In the genomic region with DNA sequence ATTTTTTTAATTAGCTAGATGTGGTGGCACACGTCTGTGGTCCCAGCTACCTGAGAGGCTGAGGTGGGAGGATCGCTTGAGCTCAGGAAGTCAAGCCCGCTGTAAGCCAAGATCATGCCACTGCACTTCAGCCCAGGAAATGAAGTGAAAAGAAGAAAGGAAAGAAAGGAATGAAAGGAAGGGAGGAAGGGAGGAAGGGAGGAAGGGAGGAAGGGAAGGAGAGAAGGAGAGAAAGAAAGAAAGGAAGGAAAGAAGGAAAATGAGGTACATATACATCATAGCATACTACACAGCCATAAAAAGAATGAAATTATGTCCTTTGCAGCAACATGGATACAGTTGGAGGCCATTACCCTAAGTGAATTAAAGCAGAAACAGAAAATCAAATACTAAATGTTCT, we compare ENCODE assay signal across 36 cellular contexts. TPM values are rescaled to one million over a fixed set of nuclear protein-coding genes. Genes with fewer than 3 reads are reported as not detected.
"Had no signal": no experiment of that assay in that cellular context is flagged by ENCODE, and none has a peak within 500 bp of the region (broad histone marks: within the 10 kb centered on the region; RNA-seq: fewer than 3 reads in every experiment).

No MANE protein-coding gene starts in this region.

- H3K27me3 ChIP-seq: brain microvascular endothelial cell, dorsolateral prefrontal cortex, esophagus muscularis mucosa, foreskin keratinocyte, gastrocnemius medialis, heart left ventricle had no signal

- H3K36me3 Mint-ChIP-seq: activated CD4-positive, alpha-beta memory T cell treated with anti-CD3 and anti-CD28 coated beads for 36 hours had no signal

- H3K36me3 ChIP-seq: brain microvascular endothelial cell, esophagus muscularis mucosa, gastrocnemius medialis, heart left ventricle had no signal

- FAIRE-seq: astrocyte, bronchial epithelial cell had no signal

- ATAC-seq: activated CD4-positive, alpha-beta T cell treated with anti-CD3 and anti-CD28 coated beads for 36 hours; activated CD8-positive, alpha-beta memory T cell treated with anti-CD3 and anti-CD28 coated beads, Interleukin-2, amount 10 ng/mL, durations not matched to agents 7 days and 5 days; activated CD8-positive, alpha-beta T cell treated with anti-CD3 and anti-CD28 coated beads, Interleukin-2, amount 10 ng/mL, durations not matched to agents 7 days and 5 days; effector memory CD8-positive, alpha-beta T cell; foreskin keratinocyte; gastrocnemius medialis; heart left ventricle; T-helper 17 cell had no signal

- H3K4me1 ChIP-seq: esophagus muscularis mucosa, heart left ventricle had no signal

- DNase-seq: activated CD4-positive, alpha-beta memory T cell treated with anti-CD3 and anti-CD28 coated beads for 36 hours; activated CD4-positive, alpha-beta T cell treated with anti-CD3 and anti-CD28 coated beads for 36 hours; activated CD4-positive, alpha-beta T cell treated with anti-CD3 and anti-CD28 coated beads, Interleukin-2, amount 10 ng/mL, durations not matched to agents 24 days and 14 days; activated CD4-positive, CD25-positive, alpha-beta regulatory T cell; activated CD4-positive, CD25-positive, alpha-beta regulatory T cell treated with anti-CD3 and anti-CD28 coated beads, Interleukin-2, amount 50 U/mL, for 72 hours; activated CD8-positive, alpha-beta memory T cell treated with anti-CD3 and anti-CD28 coated beads, Interleukin-2, amount 10 ng/mL, durations not matched to agents 7 days and 5 days; activated CD8-positive, alpha-beta memory T cell treated with anti-CD3 and anti-CD28 coated beads, Interleukin-2, amount 50 U/mL, for 4 hours; activated CD8-positive, alpha-beta T cell treated with anti-CD3 and anti-CD28 coated beads, Interleukin-2, amount 10 ng/mL, durations not matched to agents 7 days and 5 days; activated effector memory CD4-positive, alpha-beta T cell treated with anti-CD3 and anti-CD28 coated beads, Interleukin-2, amount 50 U/mL, for 16 hours; activated naive CD4-positive, alpha-beta T cell treated with anti-CD3 and anti-CD28 coated beads for 36 hours; activated naive CD8-positive, alpha-beta T cell treated with anti-CD3 and anti-CD28 coated beads, Interleukin-2, amount 10 ng/mL, durations not matched to agents 7 days and 5 days; activated T-cell treated with anti-CD3 and anti-CD28 coated beads, Interleukin-2, amount 50 U/mL, for 1 hour; activated T-cell treated with anti-CD3 and anti-CD28 coated beads, Interleukin-2, amount 50 U/mL, for 48 hours; amniotic stem cell; anterior cingulate cortex; brain microvascular endothelial cell; dorsolateral prefrontal cortex; effector memory CD8-positive, alpha-beta T cell; erythroblast; foreskin keratinocyte; gastrocnemius medialis; glutamatergic neuron; heart left ventricle; T-helper 1 cell; T-helper 17 cell; T1000 had no signal

- H3K4me3 Mint-ChIP-seq: activated CD4-positive, alpha-beta memory T cell treated with anti-CD3 and anti-CD28 coated beads for 36 hours; activated CD4-positive, alpha-beta T cell treated with anti-CD3 and anti-CD28 coated beads for 36 hours; activated CD4-positive, alpha-beta T cell treated with anti-CD3 and anti-CD28 coated beads, Interleukin-2, amount 10 ng/mL, durations not matched to agents 24 days and 14 days; activated CD8-positive, alpha-beta memory T cell treated with anti-CD3 and anti-CD28 coated beads, Interleukin-2, amount 10 ng/mL, durations not matched to agents 7 days and 5 days; activated CD8-positive, alpha-beta T cell treated with anti-CD3 and anti-CD28 coated beads, Interleukin-2, amount 10 ng/mL, durations not matched to agents 7 days and 5 days; activated naive CD4-positive, alpha-beta T cell treated with anti-CD3 and anti-CD28 coated beads for 36 hours; activated naive CD4-positive, alpha-beta T cell treated with anti-CD3 and anti-CD28 coated beads, Interleukin-2, amount 50 U/mL, for 24 hours; activated naive CD8-positive, alpha-beta T cell treated with anti-CD3 and anti-CD28 coated beads, Interleukin-2, amount 10 ng/mL, durations not matched to agents 7 days and 5 days; activated T-helper 1 cell treated with anti-CD3 and anti-CD28 coated beads, Interleukin-12 subunit alpha, Interleukin-12 subunit beta, Interleukin-2, Interleukin-4 antibody, amounts not matched to agents 30 ng/mL and 10 ng/mL and 1 ng/mL, durations not matched to agents 14 hours and 24 hours and 36 hours; central memory CD8-positive, alpha-beta T cell; dendritic cell treated with granulocyte-macrophage colony-stimulating factor and Interleukin-4, amounts not matched to agents 40 ng/mL and 50 ng/mL, for 4 days; effector memory CD8-positive, alpha-beta T cell; T-helper 17 cell; T-helper 2 cell treated with Interferon-gamma antibody and Interleukin-4, amounts not matched to agents 5 μg/mL and 100 μg/mL, for 36 hours had no signal

- H3K27me3 Mint-ChIP-seq: activated CD8-positive, alpha-beta memory T cell treated with anti-CD3 and anti-CD28 coated beads, Interleukin-2, amount 10 ng/mL, durations not matched to agents 7 days and 5 days; activated naive CD4-positive, alpha-beta T cell treated with anti-CD3 and anti-CD28 coated beads, Interleukin-2, amount 50 U/mL, for 24 hours; dendritic cell treated with granulocyte-macrophage colony-stimulating factor and Interleukin-4, amounts not matched to agents 40 ng/mL and 50 ng/mL, for 4 days had no signal

- H3K9me3 ChIP-seq: esophagus muscularis mucosa had no signal

- H3K9me3 Mint-ChIP-seq: activated CD4-positive, alpha-beta T cell treated with anti-CD3 and anti-CD28 coated beads, Interleukin-2, amount 10 ng/mL, durations not matched to agents 24 days and 14 days; activated T-helper 1 cell treated with anti-CD3 and anti-CD28 coated beads, Interleukin-12 subunit alpha, Interleukin-12 subunit beta, Interleukin-2, Interleukin-4 antibody, amounts not matched to agents 30 ng/mL and 10 ng/mL and 1 ng/mL, durations not matched to agents 14 hours and 24 hours and 36 hours; activated T-helper 2 cell treated with anti-CD3 and anti-CD28 coated beads, Interferon-gamma antibody, Interleukin-2, Interleukin-4, amounts not matched to agents 10 μg/mL and 5 μg/mL and 100 μg/mL, durations not matched to agents 14 hours and 24 hours and 36 hours; central memory CD8-positive, alpha-beta T cell; dendritic cell treated with granulocyte-macrophage colony-stimulating factor and Interleukin-4, amounts not matched to agents 40 ng/mL and 50 ng/mL, for 4 days; effector memory CD8-positive, alpha-beta T cell had no signal

- H3K27ac Mint-ChIP-seq: activated CD4-positive, alpha-beta memory T cell treated with anti-CD3 and anti-CD28 coated beads for 36 hours; activated CD4-positive, alpha-beta T cell treated with anti-CD3 and anti-CD28 coated beads for 36 hours; activated CD4-positive, alpha-beta T cell treated with anti-CD3 and anti-CD28 coated beads, Interleukin-2, amount 10 ng/mL, durations not matched to agents 24 days and 14 days; activated CD8-positive, alpha-beta memory T cell treated with anti-CD3 and anti-CD28 coated beads, Interleukin-2, amount 10 ng/mL, durations not matched to agents 7 days and 5 days; activated CD8-positive, alpha-beta T cell treated with anti-CD3 and anti-CD28 coated beads, Interleukin-2, amount 10 ng/mL, durations not matched to agents 7 days and 5 days; activated naive CD4-positive, alpha-beta T cell treated with anti-CD3 and anti-CD28 coated beads for 36 hours; activated naive CD4-positive, alpha-beta T cell treated with anti-CD3 and anti-CD28 coated beads, Interleukin-2, amount 50 U/mL, for 24 hours; activated naive CD8-positive, alpha-beta T cell treated with anti-CD3 and anti-CD28 coated beads, Interleukin-2, amount 10 ng/mL, durations not matched to agents 7 days and 5 days; activated T-helper 1 cell treated with anti-CD3 and anti-CD28 coated beads, Interleukin-12 subunit alpha, Interleukin-12 subunit beta, Interleukin-2, Interleukin-4 antibody, amounts not matched to agents 30 ng/mL and 10 ng/mL and 1 ng/mL, durations not matched to agents 14 hours and 24 hours and 36 hours; activated T-helper 2 cell treated with anti-CD3 and anti-CD28 coated beads, Interferon-gamma antibody, Interleukin-2, Interleukin-4, amounts not matched to agents 10 μg/mL and 5 μg/mL and 100 μg/mL, durations not matched to agents 14 hours and 24 hours and 36 hours; dendritic cell treated with granulocyte-macrophage colony-stimulating factor and Interleukin-4, amounts not matched to agents 40 ng/mL and 50 ng/mL, for 4 days; effector memory CD8-positive, alpha-beta T cell; T-helper 2 cell treated with Interferon-gamma antibody and Interleukin-4, amounts not matched to agents 5 μg/mL and 100 μg/mL, for 36 hours had no signal

- H3K4me3 ChIP-seq: coronary artery, dorsolateral prefrontal cortex, esophagus muscularis mucosa, gastrocnemius medialis, heart left ventricle had no signal

- H3K27ac ChIP-seq: brain microvascular endothelial cell, coronary artery, dorsolateral prefrontal cortex, esophagus muscularis mucosa, foreskin keratinocyte, gastrocnemius medialis, heart left ventricle had no signal

RNA-seq across cellular contexts. Expression of a gene that starts 12.2 kb away (rescaled TPM):
- total RNA-seq: activated CD4-positive, alpha-beta T cell treated with anti-CD3 and anti-CD28 coated beads for 36 hours; activated CD4-positive, alpha-beta T cell treated with anti-CD3 and anti-CD28 coated beads, Interleukin-2, amount 10 ng/mL, durations not matched to agents 24 days and 14 days; activated T-helper 2 cell treated with anti-CD3 and anti-CD28 coated beads, Interferon-gamma antibody, Interleukin-2, Interleukin-4, amounts not matched to agents 10 μg/mL and 5 μg/mL and 100 μg/mL, durations not matched to agents 14 hours and 24 hours and 36 hours; bronchial epithelial cell; gastrocnemius medialis had no signal
